ENCODE assay signal across 28 cellular contexts in genomic region chr5:150633424-150633823, GRCh38. TPM values are rescaled to one million over a fixed set of nuclear protein-coding genes. Genes with fewer than 3 reads are reported as not detected.
A peak's percentile ranks its signal among the peaks of the same experiment; 100 is the strongest.
DNase-seq lines count a peak whose midpoint lies in the region; TF ChIP-seq lines count a peak whose summit lies in the region.
"Had no signal": no experiment of that assay in that cellular context is flagged by ENCODE, and none has a peak within 500 bp of the region (broad histone marks: within the 10 kb centered on the region; RNA-seq: fewer than 3 reads in every experiment).

No MANE protein-coding gene starts in this region.

- H3K4me3 Mint-ChIP-seq in HFFc6 (no peak overlapping the region), chondrocyte (ENCODE audit: unreplicated experiment) (no peak overlapping the region)
- H3K4me3 Mint-ChIP-seq: activated CD4-positive, alpha-beta memory T cell treated with anti-CD3 and anti-CD28 coated beads for 36 hours; CD4-positive, alpha-beta T cell; naive B cell had no signal

- DNase-seq in NCI-H1694 (lab: John Stamatoyannopoulos, UW) (peak; percentile 27), NCI-H1694 treated with DMSO at 0.1 percent for 48 hours (lab: John Stamatoyannopoulos, UW) (no peak), HFFc6 (no peak), chondrocyte (ENCODE audit: low spot score) (no peak), NCI-H2196 treated with DMSO at 0.1 percent for 48 hours (lab: John Stamatoyannopoulos, UW; ENCODE audit: unreplicated experiment) (no peak), NCI-H1105 (lab: John Stamatoyannopoulos, UW) (no peak)
- DNase-seq in activated CD8-positive, alpha-beta memory T cell treated with anti-CD3 and anti-CD28 coated beads, Interleukin-2, amount 50 U/mL, for 4 hours = no peak
- DNase-seq: 8988T; activated CD4-positive, alpha-beta memory T cell treated with anti-CD3 and anti-CD28 coated beads for 36 hours; activated CD4-positive, CD25-positive, alpha-beta regulatory T cell treated with anti-CD3 and anti-CD28 coated beads, Interleukin-2, amount 50 U/mL, for 72 hours; anterior cingulate cortex; CD4-positive, alpha-beta T cell; central memory CD4-positive, alpha-beta T cell; esophagus squamous epithelium; foreskin melanocyte; hippocampal formation; naive B cell; NCI-H1048; NCI-H1930; NCI-H2227 treated with DMSO at 0.1 percent for 48 hours; NCI-H526 treated with DMSO at 0.1 percent for 48 hours; occipital lobe; stimulated activated CD4-positive, alpha-beta T cell treated with anti-CD3 and anti-CD28 coated beads, Interleukin-2, amount 100 ng/mL, for 24 hours had no signal

- no peaks in the 10 kb centered on the region for H3K9me3 Mint-ChIP-seq in HFFc6
- H3K9me3 Mint-ChIP-seq in chondrocyte (ENCODE audit: low read depth) = no peaks in the 10 kb centered on the region
- H3K9me3 Mint-ChIP-seq: activated CD4-positive, alpha-beta memory T cell treated with anti-CD3 and anti-CD28 coated beads for 36 hours; activated naive CD4-positive, alpha-beta T cell treated with anti-CD3 and anti-CD28 coated beads, Interleukin-2, amount 50 U/mL, for 72 hours; CD4-positive, alpha-beta T cell; naive B cell had no signal

- H3K9me3 ChIP-seq in skeletal muscle tissue (ENCODE audit: control insufficient read depth in 3 of 3, low read length in 3 of 3) = no peaks in the 10 kb centered on the region
- H3K9me3 ChIP-seq: esophagus squamous epithelium had no signal

- H3K4me1 ChIP-seq in skeletal muscle tissue (ENCODE audit: control insufficient read depth in 3 of 3, insufficient read depth in 3 of 3, low read length in 3 of 3) = peaks cover 83 to 97% (median 90%) of the 10 kb centered on the region in 3 donors

- no peaks in the 10 kb centered on the region for H3K27me3 ChIP-seq in skeletal muscle tissue (ENCODE audit: control insufficient read depth in 3 of 3, insufficient read depth in 3 of 3, low read length in 3 of 3)
- H3K27me3 ChIP-seq: esophagus squamous epithelium had no signal

- 0 out of 2 replicates have a peak overlapping the region, but pooled peaks have one; percentile 9 for H3K27ac Mint-ChIP-seq in HFFc6
- H3K27ac Mint-ChIP-seq in chondrocyte (ENCODE audit: unreplicated experiment) = peak overlapping the region; percentile 92
- H3K27ac Mint-ChIP-seq: activated CD4-positive, alpha-beta memory T cell treated with anti-CD3 and anti-CD28 coated beads for 36 hours; activated naive CD4-positive, alpha-beta T cell treated with anti-CD3 and anti-CD28 coated beads, Interleukin-2, amount 50 U/mL, for 72 hours; CD4-positive, alpha-beta T cell had no signal

- no peaks in the 10 kb centered on the region for H3K36me3 Mint-ChIP-seq in HFFc6 (ENCODE audit: low read depth)
- peaks cover 6% of the 10 kb centered on the region for H3K36me3 Mint-ChIP-seq in chondrocyte (ENCODE audit: low read depth)
- H3K36me3 Mint-ChIP-seq: activated CD4-positive, alpha-beta memory T cell treated with anti-CD3 and anti-CD28 coated beads for 36 hours; activated naive CD4-positive, alpha-beta T cell treated with anti-CD3 and anti-CD28 coated beads, Interleukin-2, amount 50 U/mL, for 72 hours; naive B cell had no signal

- H3K4me3 ChIP-seq in skeletal muscle tissue (ENCODE audit: low read length in 3 of 3) = peak overlapping the region in 1 of 3 donors; percentile 35
- H3K4me3 ChIP-seq: esophagus squamous epithelium had no signal

- peaks cover 73% of the 10 kb centered on the region for H3K4me1 Mint-ChIP-seq in HFFc6 (ENCODE audit: low read depth)
- peaks cover 89% of the 10 kb centered on the region for H3K4me1 Mint-ChIP-seq in chondrocyte (ENCODE audit: low read depth)

- TF ChIP-seq CTCF in HFFc6 (IDR thresholded peaks at IDR 0.05) (no peak), chondrocyte (IDR thresholded peaks at IDR 0.05) (no peak)

- H3K27ac ChIP-seq in skeletal muscle tissue (ENCODE audit: low read depth, low read length) = peak overlapping the region; percentile 100
- H3K27ac ChIP-seq: HL-60 had no signal

- H3K9ac ChIP-seq in skeletal muscle tissue (ENCODE audit: low read depth in 1 of 3, low read length in 3 of 3) = peak overlapping the region in 2 of 3 donors; percentile 79 to 100

- H3K36me3 ChIP-seq in skeletal muscle tissue (ENCODE audit: control insufficient read depth in 3 of 3, insufficient read depth in 3 of 3, low read length in 3 of 3) = peaks cover 4 to 18% (median 15%) of the 10 kb centered on the region in 3 donors
- H3K36me3 ChIP-seq: esophagus squamous epithelium had no signal

- H3K27me3 Mint-ChIP-seq in HFFc6 (ENCODE audit: insufficient read depth) (peaks cover 9% of the 10 kb centered on the region), chondrocyte (ENCODE audit: low read depth) (no peaks in the 10 kb centered on the region)

RNA-seq across cellular contexts. Expression of gene SYNPO, which starts 7.0 kb away (rescaled TPM):
- 10 to 100 TPM; 35.6 to 50.7 (median 47.8) TPM for total RNA-seq in HFFc6 (2021; fragmentation: NEBNext Ultra II Directional; extraction: Animal tissue kit (Norgen Biotek cat#: 25700))
- total RNA-seq in chondrocyte = 156 to 198 TPM (median 195 TPM) in 3 replicates
- 6.3 TPM for total RNA-seq in skeletal muscle tissue
- total RNA-seq: SK-MEL-5; T-helper 1 cell treated with Interleukin-12 subunit alpha and Interleukin-12 subunit beta and Interleukin-4 antibody, amounts not matched to agents 30 ng/mL and 1 ng/mL, for 36 hours had no signal

RNA-seq across cellular contexts. Expression of gene MYOZ3, which starts 27.6 kb away (rescaled TPM):
- total RNA-seq in HFFc6 (2021; fragmentation: NEBNext Ultra II Directional; extraction: Animal tissue kit (Norgen Biotek cat#: 25700)) = under 1 TPM in 2 of 6 experiments, not detected in 4; 0.05 to 0.14 TPM
- total RNA-seq in chondrocyte (1.9 to 3.3 TPM (median 2.0 TPM) in 3 replicates), skeletal muscle tissue (4.7 TPM)
- total RNA-seq: CD4-positive, alpha-beta T cell; SK-MEL-5; T-helper 1 cell treated with Interleukin-12 subunit alpha and Interleukin-12 subunit beta and Interleukin-4 antibody, amounts not matched to agents 30 ng/mL and 1 ng/mL, for 36 hours had no signal
